ENCODE assay signal across 3 cellular contexts in the genomic region with DNA sequence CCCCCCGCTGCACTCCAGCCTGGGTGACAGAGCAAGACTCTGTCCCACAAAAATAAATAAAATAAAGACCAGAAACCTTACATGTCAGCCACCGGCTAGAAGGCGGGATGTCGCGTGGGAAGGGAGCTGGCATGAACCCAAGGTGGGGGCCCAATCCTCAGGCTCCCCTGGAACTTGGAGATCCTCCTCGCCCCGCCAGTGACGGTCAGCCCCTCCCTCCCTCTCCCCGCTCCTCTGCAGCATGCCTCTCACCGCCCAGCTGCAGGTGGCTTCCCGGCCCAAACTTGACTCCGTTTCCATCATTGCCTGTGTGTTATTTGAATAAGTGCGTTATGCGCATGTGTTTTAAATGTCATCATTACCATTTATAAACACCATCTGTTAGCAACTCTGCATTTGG. TPM values are rescaled to one million over a fixed set of nuclear protein-coding genes. Genes with fewer than 3 reads are reported as not detected.
"Had no signal": no experiment of that assay in that cellular context is flagged by ENCODE, and none has a peak within 500 bp of the region (broad histone marks: within the 10 kb centered on the region; RNA-seq: fewer than 3 reads in every experiment).

No MANE protein-coding gene starts in this region.

RNA-seq across cellular contexts. Expression of a gene that starts 7.3 kb away (rescaled TPM):
- total RNA-seq: HT1080 had no signal
- polyA plus RNA-seq: IgD-negative memory B cell, IMR-90 had no signal
